In genomic region chr22:44311855-44312170, GRCh38 we compare ENCODE assay signal across 17 cellular contexts. TPM values are rescaled to one million over a fixed set of nuclear protein-coding genes. Genes with fewer than 3 reads are reported as not detected.
DNase-seq lines count a peak whose midpoint lies in the region; ATAC-seq, FAIRE-seq and TF ChIP-seq lines count a peak whose summit lies in the region.
"Had no signal": no experiment of that assay in that cellular context is flagged by ENCODE, and none has a peak within 500 bp of the region (broad histone marks: within the 10 kb centered on the region; RNA-seq: fewer than 3 reads in every experiment).

No MANE protein-coding gene starts in this region.

- H3K9me3 ChIP-seq in prostate gland = no peaks in the 10 kb centered on the region
- H3K9me3 ChIP-seq: MG63 had no signal

- no peaks in the 10 kb centered on the region for H3K4me1 ChIP-seq in prostate gland (replicated peaks)
- H3K4me1 ChIP-seq: parathyroid adenoma had no signal

- FAIRE-seq in D721Med (lab: Jason Lieb, UNC) = no peak

- TF ChIP-seq CTCF in fibroblast of mammary gland (conservative IDR thresholded peaks at IDR 0.05; ENCODE audit: control insufficient read depth, insufficient read depth, low read depth, low read length) = no peak
- no peak for TF ChIP-seq CTCF in prostate gland (IDR thresholded peaks at IDR 0.05)
- no peak for TF ChIP-seq CTCF in D721Med (IDR thresholded peaks at IDR 0.05; ENCODE audit: insufficient read depth, missing control alignments)

- no peaks in the 10 kb centered on the region for H3K27me3 ChIP-seq in prostate gland (replicated peaks; ENCODE audit: insufficient read depth)
- H3K27me3 ChIP-seq: MG63 had no signal

- ATAC-seq in GM18861 (IDR thresholded peaks at IDR 0.05; ENCODE audit: unreplicated experiment) = no peak
- no peak for ATAC-seq in GM18867 (IDR thresholded peaks at IDR 0.05; ENCODE audit: unreplicated experiment)

- no peak for TF ChIP-seq POLR2A in prostate gland (IDR thresholded peaks at IDR 0.05)

- peak overlapping the region; percentile 48 to 50 for H3K27ac ChIP-seq in prostate gland
- H3K27ac ChIP-seq: parathyroid adenoma, SK-N-MC had no signal

- H3K4me3 ChIP-seq in fibroblast of mammary gland (ENCODE audit: control insufficient read depth, low read depth, low read length) = no peak overlapping the region
- H3K4me3 ChIP-seq in prostate gland = peak overlapping the region in 1 of 2 donors; percentile 6
- H3K4me3 ChIP-seq: MG63, SK-N-MC had no signal

- DNase-seq in COLO829 (ENCODE audit: low spot score) (peak; percentile 99), RPMI7951 (ENCODE audit: low read depth) (peak; percentile 76), fibroblast of mammary gland (ENCODE audit: low read depth) (peak; percentile 73), prostate gland (ENCODE audit: low spot score) (no peak), D721Med (ENCODE audit: insufficient read length, low spot score) (no peak)
- DNase-seq in effector CD4-positive, alpha-beta T cell = no peak
- DNase-seq: activated naive CD4-positive, alpha-beta T cell treated with anti-CD3 and anti-CD28 coated beads for 36 hours; C1 segment of cervical spinal cord; GDM1; MG63; NK-92 treated with Interleukin-12 subunit alpha and Interleukin-12 subunit beta, amount 100 ng/mL, for 24 hours; stimulated activated CD8-positive, alpha-beta memory T cell treated with anti-CD3 and anti-CD28 coated beads, Interleukin-4, amount 100 ng/mL, for 48 hours had no signal

- WGBS in prostate gland = 62% methylated on average over 3 of the region's 3 CpGs

- no peaks in the 10 kb centered on the region for H3K36me3 ChIP-seq in prostate gland

- intact Hi-C loops in prostate gland (cut with DNase I) = no loop called here

RNA-seq across cellular contexts. Expression of gene SHISAL1, which starts 0.9 kb away (rescaled TPM):
- 1.6 and 2.1 TPM in 2 replicates for total RNA-seq in RPMI7951 (2014; rRNA removed; shearing (Covaris generic))
- total RNA-seq in prostate gland = 1 to 10 TPM; 1.8 to 7.8 TPM
- total RNA-seq: activated CD8-positive, alpha-beta memory T cell treated with anti-CD3 and anti-CD28 coated beads for 36 hours; activated naive CD4-positive, alpha-beta T cell treated with anti-CD3 and anti-CD28 coated beads for 36 hours had no signal

Comparison
In these comparisons a context has a peak if more than half of its experiments do, and no peak if none do; other contexts are left out.
1. DNase-seq: peak in COLO829 (single experiment), RPMI7951 (single experiment) and fibroblast of mammary gland (single experiment); none in prostate gland (single experiment), D721Med (single experiment) and effector CD4-positive, alpha-beta T cell (single experiment).